Comparison of ENCODE assay signal across 1 cellular context in genomic region chr4:2536193-2537010, GRCh38.
TF ChIP-seq lines count a peak whose summit lies in the region.

FAM193A (plus strand) TSS chr4:2536647; CDS start chr4:2536916, 269 bp downstream.

TF ChIP-seq in HEK293, 187 proteins besides CTCF, POLR2A, EP300 and RAD21 (continued from another document and continues in another):
- TF ChIP-seq PRDM10 (tag by site-specific recombination; IDR thresholded peaks at IDR 0.05) (no peak), ZNF416 (tag by site-specific recombination; IDR thresholded peaks at IDR 0.05) (no peak), PRDM1 (tag by site-specific recombination; IDR thresholded peaks at IDR 0.05) (no peak), ZNF704 (tag by site-specific recombination; IDR thresholded peaks at IDR 0.05) (no peak), ZNF664 (tag by site-specific recombination; IDR thresholded peaks at IDR 0.05) (no peak), ZNF112 (tag by site-specific recombination; IDR thresholded peaks at IDR 0.05) (no peak), ZNF155 (tag by site-specific recombination; IDR thresholded peaks at IDR 0.05) (no peak), ZNF596 (tag by site-specific recombination; IDR thresholded peaks at IDR 0.05) (no peak), ZNF138 (tag by site-specific recombination; IDR thresholded peaks at IDR 0.05; ENCODE audit: borderline replicate concordance) (no peak), PATZ1 (tag by site-specific recombination; IDR thresholded peaks at IDR 0.05) (peak; percentile 67), ZNF837 (tag by site-specific recombination; IDR thresholded peaks at IDR 0.05) (no peak), ZNF777 (tag by site-specific recombination; IDR thresholded peaks at IDR 0.05; ENCODE audit: borderline replicate concordance) (no peak), BCL11B (tag by site-specific recombination; IDR thresholded peaks at IDR 0.05; ENCODE audit: low read depth) (no peak), ZNF660 (tag by site-specific recombination; IDR thresholded peaks at IDR 0.05) (no peak), ZNF211 (tag by site-specific recombination; IDR thresholded peaks at IDR 0.05; ENCODE audit: low read depth) (no peak), ZNF626 (tag by site-specific recombination; IDR thresholded peaks at IDR 0.05) (no peak), ZNF558 (tag by site-specific recombination; IDR thresholded peaks at IDR 0.05) (no peak), WT1 (tag by site-specific recombination; IDR thresholded peaks at IDR 0.05) (no peak), AEBP2 (tag by site-specific recombination; IDR thresholded peaks at IDR 0.05; ENCODE audit: borderline replicate concordance) (no peak), ZNF114 (tag by site-specific recombination; IDR thresholded peaks at IDR 0.05) (no peak), KLF17 (tag by site-specific recombination; IDR thresholded peaks at IDR 0.05) (0 out of 2 replicates have a peak, but pooled peaks have one; percentile 14), ZNF175 (tag by site-specific recombination; IDR thresholded peaks at IDR 0.05) (no peak), ZNF544 (tag by site-specific recombination; IDR thresholded peaks at IDR 0.05) (no peak), ZNF10 (tag by site-specific recombination; IDR thresholded peaks at IDR 0.05) (no peak), ZNF629 (tag by site-specific recombination; IDR thresholded peaks at IDR 0.05) (peak; percentile 45; the same call in 1 of the 2 replicates), RBAK (tag by site-specific recombination; IDR thresholded peaks at IDR 0.05) (no peak), ZNF513 (tag by site-specific recombination; IDR thresholded peaks at IDR 0.05) (no peak), ZNF302 (tag by site-specific recombination; IDR thresholded peaks at IDR 0.05; ENCODE audit: low read depth) (no peak), ZNF580 (tag by site-specific recombination; IDR thresholded peaks at IDR 0.05) (no peak), ZNF670 (tag by site-specific recombination; IDR thresholded peaks at IDR 0.05; ENCODE audit: low read depth) (no peak), ZNF791 (tag by site-specific recombination; IDR thresholded peaks at IDR 0.05) (no peak), ZFP69B (tag by site-specific recombination; IDR thresholded peaks at IDR 0.05) (no peak), ZNF792 (tag by site-specific recombination; IDR thresholded peaks at IDR 0.05) (no peak), ZNF391 (tag by site-specific recombination; IDR thresholded peaks at IDR 0.05; ENCODE audit: borderline replicate concordance, low read depth) (no peak), ZFP3 (tag by site-specific recombination; IDR thresholded peaks at IDR 0.05; ENCODE audit: low read depth) (no peak), ZNF37A (tag by site-specific recombination; IDR thresholded peaks at IDR 0.05) (no peak), ZNF561 (tag by site-specific recombination; IDR thresholded peaks at IDR 0.05; ENCODE audit: borderline replicate concordance) (no peak), ZNF202 (tag by site-specific recombination; IDR thresholded peaks at IDR 0.05; ENCODE audit: borderline replicate concordance) (no peak), ZNF48 (tag by site-specific recombination; IDR thresholded peaks at IDR 0.05) (no peak), SCRT1 (tag by site-specific recombination; IDR thresholded peaks at IDR 0.05; ENCODE audit: borderline replicate concordance) (no peak), ZNF174 (tag by site-specific recombination; IDR thresholded peaks at IDR 0.05) (no peak), ZNF701 (tag by site-specific recombination; IDR thresholded peaks at IDR 0.05) (no peak), KLF16 (tag by site-specific recombination; IDR thresholded peaks at IDR 0.05) (no peak), SETDB1 (IDR thresholded peaks at IDR 0.05; ENCODE audit: insufficient read length, low read length) (no peak), KLF10 (tag by site-specific recombination; IDR thresholded peaks at IDR 0.05) (0 out of 2 replicates have a peak, but pooled peaks have one; percentile 50), ZNF239 (tag by site-specific recombination; IDR thresholded peaks at IDR 0.05) (no peak), BCL11A (tag by site-specific recombination; IDR thresholded peaks at IDR 0.05; ENCODE audit: low read depth) (no peak), ZNF514 (tag by site-specific recombination; IDR thresholded peaks at IDR 0.05) (no peak), ZNF530 (tag by site-specific recombination; IDR thresholded peaks at IDR 0.05; ENCODE audit: low read depth) (no peak), ZNF18 (tag by site-specific recombination; IDR thresholded peaks at IDR 0.05) (no peak), ZNF488 (tag by site-specific recombination; IDR thresholded peaks at IDR 0.05) (no peak), GLIS1 (tag by site-specific recombination; IDR thresholded peaks at IDR 0.05) (peak; percentile 56), ZNF221 (tag by site-specific recombination; IDR thresholded peaks at IDR 0.05; ENCODE audit: borderline replicate concordance) (no peak), ZNF529 (tag by site-specific recombination; IDR thresholded peaks at IDR 0.05; ENCODE audit: insufficient replicate concordance) (no peak)
